In genomic region chr4:108191269-108191914, GRCh38 we compare ENCODE assay signal across 18 cellular contexts.
"Had no signal": no experiment of that assay in that cellular context is flagged by ENCODE, and none has a peak within 500 bp of the region (broad histone marks: within the 10 kb centered on the region; RNA-seq: fewer than 3 reads in every experiment).

No MANE protein-coding gene starts in this region.

- H3K9me3 ChIP-seq: gastrocnemius medialis, heart left ventricle, tibial nerve, uterus had no signal

- H3K36me3 ChIP-seq: gastrocnemius medialis, heart left ventricle, tibial nerve, uterus had no signal

- H3K4me3 Mint-ChIP-seq: activated T-helper 1 cell treated with anti-CD3 and anti-CD28 coated beads, Interleukin-12 subunit alpha, Interleukin-12 subunit beta, Interleukin-2, Interleukin-4 antibody, amounts not matched to agents 30 ng/mL and 10 ng/mL and 1 ng/mL, durations not matched to agents 14 hours and 24 hours and 36 hours; endodermal cell; immature natural killer cell; nephron; stimulated activated naive B cell treated with anti-CD40 and anti-IgM and Interleukin-4, amounts not matched to agents 10 μg/mL and 1 μg/mL and 100 μg/mL, for 72 hours had no signal

- H3K27ac Mint-ChIP-seq: activated T-helper 1 cell treated with anti-CD3 and anti-CD28 coated beads, Interleukin-12 subunit alpha, Interleukin-12 subunit beta, Interleukin-2, Interleukin-4 antibody, amounts not matched to agents 30 ng/mL and 10 ng/mL and 1 ng/mL, durations not matched to agents 14 hours and 24 hours and 36 hours; endodermal cell; immature natural killer cell; stimulated activated naive B cell treated with anti-CD40 and anti-IgM and Interleukin-4, amounts not matched to agents 10 μg/mL and 1 μg/mL and 100 μg/mL, for 72 hours had no signal

- DNase-seq: activated CD8-positive, alpha-beta memory T cell treated with anti-CD3 and anti-CD28 coated beads, Interleukin-2, amount 50 U/mL, for 48 hours; amniotic stem cell; dorsolateral prefrontal cortex; endodermal cell; gastrocnemius medialis; heart left ventricle; immature natural killer cell; mesenchymal stem cell; nucleus accumbens; posterior cingulate gyrus; stimulated activated naive B cell treated with anti-CD40 and anti-IgM and Interleukin-4, amounts not matched to agents 10 μg/mL and 1 μg/mL and 100 μg/mL, for 72 hours; substantia nigra; T1000; uterus had no signal

- H3K4me3 ChIP-seq: dorsolateral prefrontal cortex, gastrocnemius medialis, heart left ventricle, tibial nerve, uterus had no signal

- H3K4me1 Mint-ChIP-seq: immature natural killer cell; stimulated activated naive B cell treated with anti-CD40 and anti-IgM and Interleukin-4, amounts not matched to agents 10 μg/mL and 1 μg/mL and 100 μg/mL, for 72 hours had no signal

- H3K9me3 Mint-ChIP-seq: activated T-helper 1 cell treated with anti-CD3 and anti-CD28 coated beads, Interleukin-12 subunit alpha, Interleukin-12 subunit beta, Interleukin-2, Interleukin-4 antibody, amounts not matched to agents 30 ng/mL and 10 ng/mL and 1 ng/mL, durations not matched to agents 14 hours and 24 hours and 36 hours; immature natural killer cell; nephron; stimulated activated naive B cell treated with anti-CD40 and anti-IgM and Interleukin-4, amounts not matched to agents 10 μg/mL and 1 μg/mL and 100 μg/mL, for 72 hours had no signal

- ATAC-seq: activated CD4-positive, CD25-positive, alpha-beta regulatory T cell treated with anti-CD3 and anti-CD28 coated beads, Interleukin-2, amount 50 U/mL, for 24 hours; gastrocnemius medialis; heart left ventricle; stimulated activated naive B cell treated with anti-CD40 and anti-IgM and Interleukin-4, amounts not matched to agents 10 μg/mL and 1 μg/mL and 100 μg/mL, for 72 hours had no signal

- H3K36me3 Mint-ChIP-seq: immature natural killer cell; stimulated activated naive B cell treated with anti-CD40 and anti-IgM and Interleukin-4, amounts not matched to agents 10 μg/mL and 1 μg/mL and 100 μg/mL, for 72 hours had no signal

- H3K4me1 ChIP-seq: gastrocnemius medialis, heart left ventricle had no signal
